ENCODE assay signal across 19 cellular contexts in the genomic region with DNA sequence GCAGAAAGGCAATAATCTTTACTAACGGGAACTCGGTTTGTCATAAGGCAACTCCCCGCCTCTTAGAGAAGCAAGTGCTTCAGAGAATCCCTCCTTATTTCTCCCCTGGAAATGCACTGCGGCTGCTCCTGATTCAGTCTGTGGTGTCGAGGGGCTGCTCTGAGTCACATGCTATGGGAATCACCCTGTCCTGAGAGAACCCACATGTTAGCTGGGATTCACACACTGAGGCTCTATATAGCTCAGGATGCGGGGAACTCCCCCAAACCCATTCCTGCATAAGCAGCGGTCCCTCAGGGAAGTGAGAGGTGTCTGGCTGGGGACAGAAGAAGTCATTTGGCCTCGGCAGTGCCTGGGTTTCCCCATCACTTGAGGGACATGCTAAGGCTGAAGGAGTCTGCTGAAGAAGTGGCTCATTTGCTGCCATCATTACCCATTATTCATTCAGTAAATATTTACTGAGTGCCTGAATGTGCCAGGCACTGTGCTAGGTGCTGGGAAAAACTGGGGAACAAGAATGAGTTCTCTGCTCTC.
DNase-seq lines count a peak whose midpoint lies in the region; ATAC-seq, FAIRE-seq and TF ChIP-seq lines count a peak whose summit lies in the region.
"Had no signal": no experiment of that assay in that cellular context is flagged by ENCODE, and none has a peak within 500 bp of the region (broad histone marks: within the 10 kb centered on the region; RNA-seq: fewer than 3 reads in every experiment).

No MANE protein-coding gene starts in this region.

- peaks cover 10 to 19% of the 10 kb centered on the region in 2 donors for H3K4me1 Mint-ChIP-seq in natural killer cell treated with Interleukin-12 subunit alpha and Interleukin-12 subunit beta and Interleukin-15 and Interleukin-18, amount 100 ng/mL, for 72 hours (ENCODE audit: low read depth in 2 of 2)
- H3K4me1 Mint-ChIP-seq in natural killer cell, result peaks cover 24% of the 10 kb centered on the region in 2 donors
- peaks cover 20 to 25% of the 10 kb centered on the region in 2 experiments for H3K4me1 Mint-ChIP-seq in H9
- H3K4me1 Mint-ChIP-seq in stimulated activated naive B cell treated with anti-CD40 and anti-IgM and Interleukin-4, amounts not matched to agents 10 μg/mL and 1 μg/mL and 100 μg/mL, for 72 hours, result peaks cover 7 to 8% of the 10 kb centered on the region in 2 donors
- H3K4me1 Mint-ChIP-seq: CD14-positive monocyte had no signal

- no peaks in the 10 kb centered on the region for H3K79me2 ChIP-seq in H9 (ENCODE audit: insufficient read depth, low read length)
- H3K79me2 ChIP-seq in GM12878 (ENCODE audit: control insufficient read depth, insufficient read depth, low read length), result no peaks in the 10 kb centered on the region

- H2AFZ ChIP-seq in H9 (ENCODE audit: low read length) (no peak overlapping the region), GM12878 (ENCODE audit: control insufficient read depth, low read depth, low read length) (no peak overlapping the region)

- no peaks in the 10 kb centered on the region for H3K23me2 ChIP-seq in H9 (ENCODE audit: insufficient read length, low read depth, low read length, poor library complexity, severe bottlenecking)

- no CpG with 5 or more reads among the region's 8 CpGs for WGBS in H9 (ENCODE audit: extremely low coverage, insufficient read length, low lambda C conversion rate)
- 13% methylated on average over 8 of the region's 8 CpGs for WGBS in GM12878 (ENCODE audit: insufficient coverage, insufficient replicate concordance, low lambda C conversion rate, missing lambda C conversion rate)
- 86% methylated on average over 8 of the region's 8 CpGs for WGBS in right cardiac atrium
- WGBS in esophagus muscularis mucosa, result 94% methylated on average over 8 of the region's 8 CpGs

- DNase-seq in natural killer cell treated with Interleukin-12 subunit alpha and Interleukin-12 subunit beta and Interleukin-15 and Interleukin-18, amount 100 ng/mL, for 72 hours (ENCODE audit: low spot score), result peak; percentile 23
- DNase-seq in natural killer cell, result no peak
- DNase-seq in H9, result no peak
- no peak for DNase-seq in GM12878 (ENCODE audit: low read depth, low spot score)
- no peak for DNase-seq in stimulated activated naive B cell treated with anti-CD40 and anti-IgM and Interleukin-4, amounts not matched to agents 10 μg/mL and 1 μg/mL and 100 μg/mL, for 72 hours
- no peak for DNase-seq in right cardiac atrium
- DNase-seq in esophagus muscularis mucosa (ENCODE audit: extremely low spot score), result no peak
- DNase-seq in urothelium cell line (ENCODE audit: low spot score), result no peak
- DNase-seq: 8988T; Calu3; CD8-positive, alpha-beta T cell; GF-D8; GOT3; IMR-90 had no signal

- no peaks in the 10 kb centered on the region for H3K9me3 ChIP-seq in H9 (ENCODE audit: control insufficient read depth, low read depth, low read length)
- no peaks in the 10 kb centered on the region for H3K9me3 ChIP-seq in GM12878 (replicated peaks; ENCODE audit: control insufficient read depth, insufficient read depth, low read length)
- H3K9me3 ChIP-seq in right cardiac atrium (ENCODE audit: control insufficient read depth, low read length), result no peaks in the 10 kb centered on the region
- H3K9me3 ChIP-seq in esophagus muscularis mucosa, result no peaks in the 10 kb centered on the region
- H3K9me3 ChIP-seq: BLaER1, HAP-1 had no signal

- TF ChIP-seq CTCF in natural killer cell (IDR thresholded peaks at IDR 0.05) (no peak), H9 (conservative IDR thresholded peaks at IDR 0.05) (no peak), GM12878 (IDR thresholded peaks at IDR 0.05 in 2 of 3, conservative IDR thresholded peaks at IDR 0.05 in 1 of 3; ENCODE audit: control insufficient read depth in 2 of 3, extremely low read depth in 1 of 3, insufficient read depth in 1 of 3, low read depth in 3 of 3, low read length in 3 of 3) (no peak), esophagus muscularis mucosa (IDR thresholded peaks at IDR 0.05) (no peak)

- no peaks in the 10 kb centered on the region for H4K20me1 ChIP-seq in H9 (ENCODE audit: control insufficient read depth, insufficient read depth, insufficient read length)
- no peaks in the 10 kb centered on the region for H4K20me1 ChIP-seq in GM12878 (ENCODE audit: control insufficient read depth, insufficient read depth)
- H4K20me1 ChIP-seq: BLaER1 had no signal

- H3K4me3 Mint-ChIP-seq in natural killer cell treated with Interleukin-12 subunit alpha and Interleukin-12 subunit beta and Interleukin-15 and Interleukin-18, amount 100 ng/mL, for 72 hours, result no peak overlapping the region
- H3K4me3 Mint-ChIP-seq in natural killer cell, result no peak overlapping the region
- H3K4me3 Mint-ChIP-seq in H9, result no peak overlapping the region
- no peak overlapping the region for H3K4me3 Mint-ChIP-seq in stimulated activated naive B cell treated with anti-CD40 and anti-IgM and Interleukin-4, amounts not matched to agents 10 μg/mL and 1 μg/mL and 100 μg/mL, for 72 hours
- H3K4me3 Mint-ChIP-seq: CD14-positive monocyte; CD8-positive, alpha-beta T cell had no signal

- H3K4me2 ChIP-seq in H9 (ENCODE audit: insufficient read depth, insufficient read length, low read length), result no peak overlapping the region
- H3K4me2 ChIP-seq in GM12878 (ENCODE audit: control insufficient read depth, insufficient read depth), result no peak overlapping the region
- H3K4me2 ChIP-seq: BLaER1 had no signal

- FAIRE-seq in GM12878 (lab: Jason Lieb, UNC), result no peak
- FAIRE-seq in urothelium cell line (lab: Jason Lieb, UNC), result no peak
- FAIRE-seq: HTR-8/SVneo, K562 had no signal

- no peak overlapping the region for H4K5ac ChIP-seq in H9 (ENCODE audit: insufficient read length, low read depth, low read length)

- in situ Hi-C loops in GM12878 (cut with MboI), result no loop called here

- POLR2A ChIA-PET in GM12878 (lab: Charles Lee), result interaction anchor here (1.1 kb wide), 1 partner anchor 19 kb away, joined by 6 read pairs; no protein-coding TSS in a partner anchor

- BruUV-seq in GM12878 (replicated peaks; lab: Mats Ljungman, UMichigan), result no TSS peak

- H3K27ac ChIP-seq in H9 (ENCODE audit: insufficient read length, low read depth, low read length), result no peak overlapping the region
- no peak overlapping the region for H3K27ac ChIP-seq in GM12878 (ENCODE audit: control insufficient read depth, insufficient read depth)
- H3K27ac ChIP-seq in right cardiac atrium (ENCODE audit: low read length), result no peak overlapping the region
- H3K27ac ChIP-seq in esophagus muscularis mucosa (replicated peaks in 1 of 4), result no peak overlapping the region
- H3K27ac ChIP-seq: BLaER1 had no signal

- H3K27me3 ChIP-seq in H9 (ENCODE audit: insufficient read depth, low read length) (no peaks in the 10 kb centered on the region), GM12878 (replicated peaks in 1 of 2; ENCODE audit: control insufficient read depth in 2 of 2, insufficient read depth in 2 of 2, low read length in 1 of 2) (peaks cover 2 to 4% of the 10 kb centered on the region in 2 experiments; a peak in 2 of 4 replicates), right cardiac atrium (ENCODE audit: control insufficient read depth, insufficient read depth) (no peaks in the 10 kb centered on the region), esophagus muscularis mucosa (no peaks in the 10 kb centered on the region)
- H3K27me3 ChIP-seq: BLaER1 had no signal

- H3K27ac Mint-ChIP-seq in natural killer cell treated with Interleukin-12 subunit alpha and Interleukin-12 subunit beta and Interleukin-15 and Interleukin-18, amount 100 ng/mL, for 72 hours, result no peak overlapping the region
- H3K27ac Mint-ChIP-seq in natural killer cell (no peak overlapping the region), H9 (peak overlapping the region in 2 of 3 experiments; percentile 32 to 45; a peak in 4 of 7 replicates)
- H3K27ac Mint-ChIP-seq in stimulated activated naive B cell treated with anti-CD40 and anti-IgM and Interleukin-4, amounts not matched to agents 10 μg/mL and 1 μg/mL and 100 μg/mL, for 72 hours, result no peak overlapping the region
- H3K27ac Mint-ChIP-seq: CD8-positive, alpha-beta T cell had no signal

- RAD21 ChIA-PET in GM12878 (lab: Charles Lee; ENCODE audit: unreplicated experiment), result interaction anchor here (0.6 to 1.2 kb wide), 4 partner anchors 19 to 225 kb away, joined by 3 to 4 read pairs (median 3); no protein-coding TSS in a partner anchor

- H3K9ac ChIP-seq in H9 (ENCODE audit: extremely low read depth, insufficient read length, low read length) (no peak overlapping the region), GM12878 (ENCODE audit: control insufficient read depth, insufficient read depth, low read length) (no peak overlapping the region)
- H3K9ac ChIP-seq: BLaER1 had no signal

- no peak overlapping the region for H3K14ac ChIP-seq in H9 (ENCODE audit: insufficient read depth, low read length)

- H3K18ac ChIP-seq in H9 (ENCODE audit: insufficient read length, low read depth, low read length), result no peak overlapping the region

- H3K56ac ChIP-seq in H9 (ENCODE audit: insufficient read length, low read depth, low read length), result no peak overlapping the region

- H2BK12ac ChIP-seq in H9 (ENCODE audit: insufficient read length, low read depth, low read length), result no peak overlapping the region

- H3K27me3 Mint-ChIP-seq in natural killer cell treated with Interleukin-12 subunit alpha and Interleukin-12 subunit beta and Interleukin-15 and Interleukin-18, amount 100 ng/mL, for 72 hours, result no peaks in the 10 kb centered on the region
- H3K27me3 Mint-ChIP-seq in natural killer cell (ENCODE audit: low read depth in 2 of 2) (no peaks in the 10 kb centered on the region), H9 (ENCODE audit: low read depth) (no peaks in the 10 kb centered on the region)
- H3K27me3 Mint-ChIP-seq in stimulated activated naive B cell treated with anti-CD40 and anti-IgM and Interleukin-4, amounts not matched to agents 10 μg/mL and 1 μg/mL and 100 μg/mL, for 72 hours, result peaks cover 4 to 5% of the 10 kb centered on the region in 2 donors

- TF ChIP-seq EP300 in GM12878 (IDR thresholded peaks at IDR 0.05; ENCODE audit: borderline replicate concordance in 1 of 2, control insufficient read depth in 1 of 2, low read depth in 2 of 2, low read length in 2 of 2) (no peak), esophagus muscularis mucosa (IDR thresholded peaks at IDR 0.05) (no peak)

- no peaks in the 10 kb centered on the region for H3K9me3 Mint-ChIP-seq in natural killer cell treated with Interleukin-12 subunit alpha and Interleukin-12 subunit beta and Interleukin-15 and Interleukin-18, amount 100 ng/mL, for 72 hours
- H3K9me3 Mint-ChIP-seq in natural killer cell (no peaks in the 10 kb centered on the region), H9 (no peaks in the 10 kb centered on the region; a peak in 2 of 5 replicates)
- H3K9me3 Mint-ChIP-seq in stimulated activated naive B cell treated with anti-CD40 and anti-IgM and Interleukin-4, amounts not matched to agents 10 μg/mL and 1 μg/mL and 100 μg/mL, for 72 hours, result no peaks in the 10 kb centered on the region
- H3K9me3 Mint-ChIP-seq: CD14-positive monocyte; CD8-positive, alpha-beta T cell had no signal

- H3K36me3 ChIP-seq in GM12878 (ENCODE audit: control insufficient read depth in 2 of 2, insufficient read depth in 2 of 2, low read length in 1 of 2) (no peaks in the 10 kb centered on the region), esophagus muscularis mucosa (peaks cover 0 to 19% (median 8%) of the 10 kb centered on the region in 4 donors)
- H3K36me3 ChIP-seq: HAP-1 had no signal

- TF ChIP-seq POLR2A in GM12878 (IDR thresholded peaks at IDR 0.05; ENCODE audit: low read depth, low read length), result no peak
- no peak for TF ChIP-seq POLR2A in esophagus muscularis mucosa (IDR thresholded peaks at IDR 0.05; ENCODE audit: low read depth)

- H2BK120ac ChIP-seq in H9 (ENCODE audit: low read depth, low read length, poor library complexity, severe bottlenecking), result no peak overlapping the region

- H4K8ac ChIP-seq in H9 (replicated peaks; ENCODE audit: insufficient read length, low read depth, low read length), result no peak overlapping the region

- ATAC-seq in natural killer cell treated with Interleukin-12 subunit alpha and Interleukin-12 subunit beta and Interleukin-15 and Interleukin-18, amount 100 ng/mL, for 72 hours, result no peak
- ATAC-seq in natural killer cell, result no peak
- ATAC-seq in GM12878, result peak; percentile 59
- peak; percentile 65 to 74 for ATAC-seq in stimulated activated naive B cell treated with anti-CD40 and anti-IgM and Interleukin-4, amounts not matched to agents 10 μg/mL and 1 μg/mL and 100 μg/mL, for 72 hours (replicated peaks)
- ATAC-seq in right cardiac atrium, result no peak
- ATAC-seq: CD8-positive, alpha-beta T cell; K562 had no signal

- H3K23ac ChIP-seq in H9 (ENCODE audit: insufficient read length, low read depth, low read length), result no peak overlapping the region

- intact Hi-C loops in natural killer cell (cut with micrococcal nuclease) (no loop called here), GM12878 (cut with micrococcal nuclease; ENCODE audit: unreplicated experiment) (no loop called here), right cardiac atrium (cut with DNase I) (no loop called here), esophagus muscularis mucosa (cut with DNase I) (no loop called here)

- no peak overlapping the region for H2BK20ac ChIP-seq in H9 (ENCODE audit: low read depth, low read length, poor library complexity, severe bottlenecking)

- H3K36me3 Mint-ChIP-seq in natural killer cell treated with Interleukin-12 subunit alpha and Interleukin-12 subunit beta and Interleukin-15 and Interleukin-18, amount 100 ng/mL, for 72 hours, result no peaks in the 10 kb centered on the region
- H3K36me3 Mint-ChIP-seq in natural killer cell (no peaks in the 10 kb centered on the region), H9 (ENCODE audit: insufficient read depth in 1 of 3, low read depth in 3 of 3) (peaks cover 0 to 7% (median 6%) of the 10 kb centered on the region in 3 experiments; a peak in 5 of 7 replicates)
- no peaks in the 10 kb centered on the region for H3K36me3 Mint-ChIP-seq in stimulated activated naive B cell treated with anti-CD40 and anti-IgM and Interleukin-4, amounts not matched to agents 10 μg/mL and 1 μg/mL and 100 μg/mL, for 72 hours

- SMC1A ChIA-PET in GM12878 (lab: Charles Lee; ENCODE audit: uncharacterized antibody, unreplicated experiment), result interaction anchor here (1.3 to 1.9 kb wide), 3 partner anchors 17 to 20 kb away, joined by 5 to 6 read pairs (median 5); no protein-coding TSS in a partner anchor

- H3K4ac ChIP-seq in H9 (ENCODE audit: low read depth, low read length), result no peak overlapping the region

- H3K4me3 ChIP-seq in GM12878 (no peak overlapping the region), right cardiac atrium (ENCODE audit: low read length) (no peak overlapping the region), esophagus muscularis mucosa (no peak overlapping the region)
- H3K4me3 ChIP-seq: BLaER1, HAP-1, K562 had no signal

- H2AK5ac ChIP-seq in H9 (ENCODE audit: insufficient read length, low read length), result no peak overlapping the region

- no peak overlapping the region for H4K91ac ChIP-seq in H9 (ENCODE audit: insufficient read length, low read depth, low read length)

- no peak overlapping the region for H2BK5ac ChIP-seq in H9 (ENCODE audit: insufficient read length, low read length)

- H3K79me1 ChIP-seq in H9 (ENCODE audit: insufficient read depth, low read depth, low read length, poor library complexity, severe bottlenecking), result no peaks in the 10 kb centered on the region

- no peak overlapping the region for H3T11ph ChIP-seq in H9 (ENCODE audit: low read length)

- CTCF ChIA-PET in GM12878 (lab: Yijun Ruan, JAX), result interaction anchor here (1.2 to 1.5 kb wide), 2 partner anchors 10 to 11 kb away, joined by 3 read pairs; no protein-coding TSS in a partner anchor

- H3K4me1 ChIP-seq in H9 (ENCODE audit: insufficient read depth, low read length) (no peaks in the 10 kb centered on the region), GM12878 (ENCODE audit: control insufficient read depth, insufficient read depth, low read length) (no peaks in the 10 kb centered on the region), right cardiac atrium (ENCODE audit: control insufficient read depth, insufficient read depth, low read length) (no peaks in the 10 kb centered on the region), esophagus muscularis mucosa (peaks cover 0 to 10% (median 0%) of the 10 kb centered on the region in 4 donors)
- H3K4me1 ChIP-seq: HAP-1 had no signal

- TF ChIP-seq RAD21 in GM12878 (IDR thresholded peaks at IDR 0.05; ENCODE audit: insufficient read depth, low read depth, low read length), result no peak

- no peak overlapping the region for H2BK15ac ChIP-seq in H9 (ENCODE audit: low read depth, low read length)

Comparison
In these comparisons a context has a peak if more than half of its experiments do, and no peak if none do; other contexts are left out.
1. ATAC-seq: peak in GM12878 (single experiment) and stimulated activated naive B cell treated with anti-CD40 and anti-IgM and Interleukin-4, amounts not matched to agents 10 μg/mL and 1 μg/mL and 100 μg/mL, for 72 hours (2 of 2); none in natural killer cell treated with Interleukin-12 subunit alpha and Interleukin-12 subunit beta and Interleukin-15 and Interleukin-18, amount 100 ng/mL, for 72 hours (0 of 2), natural killer cell (0 of 3) and right cardiac atrium (0 of 2).
2. H3K27ac Mint-ChIP-seq: peak in H9 (2 of 3); none in natural killer cell treated with Interleukin-12 subunit alpha and Interleukin-12 subunit beta and Interleukin-15 and Interleukin-18, amount 100 ng/mL, for 72 hours (0 of 2), natural killer cell (0 of 2) and stimulated activated naive B cell treated with anti-CD40 and anti-IgM and Interleukin-4, amounts not matched to agents 10 μg/mL and 1 μg/mL and 100 μg/mL, for 72 hours (single experiment).